1 cellular context compared by ENCODE assay signal in genomic region chr3:112395166-112395894, GRCh38.
TF ChIP-seq lines count a peak whose summit lies in the region.

No MANE protein-coding gene starts in this region.

TF ChIP-seq in WTC11, 78 proteins besides CTCF, POLR2A, EP300 and RAD21 (continued from another document):
- TF ChIP-seq ERG (CRISPR knock-in tag; IDR thresholded peaks at IDR 0.05), result no peak
- TF ChIP-seq ATF2 (CRISPR knock-in tag; IDR thresholded peaks at IDR 0.05; ENCODE audit: borderline replicate concordance, low read depth), result no peak
